ENCODE assay signal across 8 cellular contexts in the genomic region with DNA sequence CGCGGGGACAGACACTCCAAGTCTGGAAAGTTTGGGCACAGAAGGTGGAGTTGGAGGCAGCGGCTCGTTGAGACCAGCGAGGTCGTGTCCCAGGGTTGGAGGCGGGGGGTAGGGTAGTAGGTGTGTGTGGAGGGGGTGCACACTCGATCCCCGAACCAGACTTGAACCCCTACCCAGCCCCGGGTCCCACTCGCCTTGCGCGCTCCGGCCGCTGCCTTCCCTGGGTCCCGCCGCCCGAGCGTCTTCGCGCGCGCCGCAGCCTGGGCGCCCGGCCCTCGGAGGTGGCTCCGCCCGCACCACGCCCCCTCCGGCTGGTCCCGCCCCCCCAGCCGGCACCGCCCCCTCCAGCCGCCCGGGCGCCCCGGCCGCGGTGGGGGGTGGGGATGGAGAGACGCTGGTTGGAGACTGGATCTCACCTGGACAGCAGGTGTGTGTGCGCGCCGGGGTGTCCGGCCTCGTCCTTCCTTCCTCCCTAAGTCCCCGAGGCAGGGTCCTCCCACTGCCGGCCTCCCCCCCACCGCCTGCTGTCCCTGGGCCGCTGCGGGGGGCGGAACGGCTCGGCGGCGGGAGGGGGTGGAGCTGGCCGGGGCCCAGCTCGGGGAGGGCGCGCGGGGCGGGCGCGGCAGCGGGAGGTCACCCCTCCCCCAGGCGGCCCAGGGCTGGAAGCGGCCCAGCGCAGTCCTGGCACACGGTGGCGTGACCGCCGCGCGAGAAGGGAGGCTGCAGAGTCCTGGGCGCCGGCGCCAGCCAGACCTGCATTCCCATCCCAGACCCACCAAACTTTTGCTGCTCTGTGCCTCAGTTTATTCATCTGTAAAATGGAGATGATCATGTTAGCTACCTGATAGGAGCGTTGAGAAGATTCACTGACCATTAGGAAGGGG. TPM values are rescaled to one million over a fixed set of nuclear protein-coding genes. Genes with fewer than 3 reads are reported as not detected.
DNase-seq lines count a peak whose midpoint lies in the region; ATAC-seq and TF ChIP-seq lines count a peak whose summit lies in the region.

A gene (minus strand): TSS at position 255 of the 884 bp plus-strand sequence. CDS start 3,034 bp downstream, outside the sequence.

- H3K4me3 Mint-ChIP-seq in CD4-positive, CD25-positive, alpha-beta regulatory T cell: peak within 1 kb of the TSS; percentile 45 to 85 (median 80)
- H3K4me3 Mint-ChIP-seq in activated T-cell treated with anti-CD3 and anti-CD28 coated beads, Interleukin-2, amount 50 U/mL, for 4 hours: peak within 1 kb of the TSS; percentile 73

- no peaks in the 10 kb centered on the region for H3K27me3 ChIP-seq in CD4-positive, CD25-positive, alpha-beta regulatory T cell (ENCODE audit: control insufficient read depth, insufficient read depth, low read length)
- no peaks in the 10 kb centered on the region for H3K27me3 ChIP-seq in mucosa of rectum (ENCODE audit: control insufficient read depth in 2 of 2, insufficient read depth in 2 of 2, low read length in 2 of 2)

- peaks cover 22% of the 10 kb centered on the region for H3K4me1 ChIP-seq in CD4-positive, CD25-positive, alpha-beta regulatory T cell (ENCODE audit: control insufficient read depth, insufficient read depth, low read length, poor library complexity, severe bottlenecking)
- H3K4me1 ChIP-seq in mucosa of rectum (ENCODE audit: control insufficient read depth in 2 of 2, insufficient read depth in 2 of 2, low read length in 2 of 2): peaks cover 9 to 11% of the 10 kb centered on the region in 2 donors

- H3K9me3 Mint-ChIP-seq in CD4-positive, CD25-positive, alpha-beta regulatory T cell: no peaks in the 10 kb centered on the region
- no peaks in the 10 kb centered on the region for H3K9me3 Mint-ChIP-seq in activated T-cell treated with anti-CD3 and anti-CD28 coated beads, Interleukin-2, amount 50 U/mL, for 4 hours

- H3K36me3 Mint-ChIP-seq in CD4-positive, CD25-positive, alpha-beta regulatory T cell: no peaks in the 10 kb centered on the region
- no peaks in the 10 kb centered on the region for H3K36me3 Mint-ChIP-seq in activated T-cell treated with anti-CD3 and anti-CD28 coated beads, Interleukin-2, amount 50 U/mL, for 4 hours (ENCODE audit: insufficient read depth)

- peak within 1 kb of the TSS in 1 of 3 donors; percentile 64 for H3K27ac Mint-ChIP-seq in CD4-positive, CD25-positive, alpha-beta regulatory T cell

- H3K4me3 ChIP-seq in CD4-positive, CD25-positive, alpha-beta regulatory T cell (ENCODE audit: low read depth, low read length): no peak within 1 kb of the TSS
- peak within 1 kb of the TSS; percentile 82 to 84 for H3K4me3 ChIP-seq in mucosa of rectum (ENCODE audit: low read length in 2 of 2)

- peak; percentile 82 to 88 for ATAC-seq in CD4-positive, CD25-positive, alpha-beta regulatory T cell (ENCODE audit: low read depth in 2 of 2)
- ATAC-seq in GM19455 (IDR thresholded peaks at IDR 0.05; ENCODE audit: unreplicated experiment): peak; percentile 74
- peak; percentile 95 to 96 for ATAC-seq in activated T-cell treated with anti-CD3 and anti-CD28 coated beads, Interleukin-2, amount 50 U/mL, for 4 hours

- H3K27me3 Mint-ChIP-seq in CD4-positive, CD25-positive, alpha-beta regulatory T cell: peaks cover 4% of the 10 kb centered on the region
- H3K27me3 Mint-ChIP-seq in activated T-cell treated with anti-CD3 and anti-CD28 coated beads, Interleukin-2, amount 50 U/mL, for 4 hours (ENCODE audit: low read depth): peaks cover 15% of the 10 kb centered on the region

- DNase-seq in CD4-positive, CD25-positive, alpha-beta regulatory T cell: peak; percentile 59 to 71 (median 65)
- DNase-seq in HT1080 (ENCODE audit: low read depth): peak; percentile 60
- DNase-seq in OCI-M1 (lab: John Stamatoyannopoulos, UW): peak; percentile 99
- DNase-seq in activated T-cell treated with anti-CD3 and anti-CD28 coated beads, Interleukin-2, amount 50 U/mL, for 4 hours: peak; percentile 62
- peak; percentile 90 to 95 for DNase-seq in erythroblast (lab: John Stamatoyannopoulos, UW)
- peak; percentile 42 to 43 for DNase-seq in stimulated activated CD8-positive, alpha-beta memory T cell treated with anti-CD3 and anti-CD28 coated beads, Interleukin-4, amount 100 ng/mL, for 4 hours (ENCODE audit: low read depth in 2 of 2, low spot score in 1 of 2)

- no peaks in the 10 kb centered on the region for H3K36me3 ChIP-seq in CD4-positive, CD25-positive, alpha-beta regulatory T cell (ENCODE audit: control insufficient read depth, insufficient read depth, low read length)
- peaks cover 3 to 5% of the 10 kb centered on the region in 2 donors for H3K36me3 ChIP-seq in mucosa of rectum (ENCODE audit: control insufficient read depth in 2 of 2, insufficient read depth in 2 of 2, low read length in 2 of 2)

- no peak within 1 kb of the TSS for H3K27ac ChIP-seq in CD4-positive, CD25-positive, alpha-beta regulatory T cell (ENCODE audit: insufficient read depth, low read length, poor library complexity, severe bottlenecking)
- peak within 1 kb of the TSS; percentile 87 to 91 for H3K27ac ChIP-seq in mucosa of rectum (ENCODE audit: low read depth in 2 of 2, low read length in 2 of 2)

- peaks cover 0 to 9% (median 0%) of the 10 kb centered on the region in 4 donors for H3K4me1 Mint-ChIP-seq in CD4-positive, CD25-positive, alpha-beta regulatory T cell
- H3K4me1 Mint-ChIP-seq in activated T-cell treated with anti-CD3 and anti-CD28 coated beads, Interleukin-2, amount 50 U/mL, for 4 hours (ENCODE audit: low read depth): peaks cover 13% of the 10 kb centered on the region

- peak within 1 kb of the TSS; percentile 72 to 81 for H3K9ac ChIP-seq in mucosa of rectum (ENCODE audit: low read depth in 1 of 2, low read length in 2 of 2)

- H3K9me3 ChIP-seq in CD4-positive, CD25-positive, alpha-beta regulatory T cell (ENCODE audit: control insufficient read depth in 2 of 2, low read length in 2 of 2): no peaks in the 10 kb centered on the region
- no peaks in the 10 kb centered on the region for H3K9me3 ChIP-seq in mucosa of rectum (ENCODE audit: control insufficient read depth in 2 of 2, low read length in 2 of 2)

- peak; percentile 57 for TF ChIP-seq POLR2A in erythroblast (IDR thresholded peaks at IDR 0.05; ENCODE audit: low read length)

RNA-seq across cellular contexts. Expression of the gene that starts here (rescaled TPM):
- 0.74 TPM for total RNA-seq in CD4-positive, CD25-positive, alpha-beta regulatory T cell
- under 1 TPM in 3 of 4 donors, not detected in 1; 0.16 to 0.52 (median 0.29) TPM for polyA plus RNA-seq in CD4-positive, CD25-positive, alpha-beta regulatory T cell
- total RNA-seq in HT1080 (2014; rRNA removed; shearing (Covaris generic)): 54.3 and 73.5 TPM in 2 replicates
- polyA plus RNA-seq in HT1080 (2015; cell fraction: cytosol; rRNA removed): 33.1 and 44.0 TPM in 2 replicates
- polyA plus RNA-seq in HT1080 (2015; cell fraction: nucleus; rRNA removed): 58.2 and 70.0 TPM in 2 replicates
- total RNA-seq in activated T-cell treated with anti-CD3 and anti-CD28 coated beads, Interleukin-2, amount 50 U/mL, for 4 hours: under 1 TPM; 0.58 to 0.96 (median 0.92) TPM

Comparison
In these comparisons a context has a peak if more than half of its experiments do, and no peak if none do; other contexts are left out.
1. RNA of the gene that starts here (total RNA-seq): 54.3 to 73.5 TPM in HT1080; 0.58 to 0.96 TPM in activated T-cell treated with anti-CD3 and anti-CD28 coated beads, Interleukin-2, amount 50 U/mL, for 4 hours and 0.74 TPM in CD4-positive, CD25-positive, alpha-beta regulatory T cell (single experiment); every median in the first group is over 10 times any median in the second.
2. Peak in DNase-seq and ATAC-seq in CD4-positive, CD25-positive, alpha-beta regulatory T cell; RNA of the gene not detected or under 1 TPM.
3. Peak in DNase-seq and ATAC-seq in activated T-cell treated with anti-CD3 and anti-CD28 coated beads, Interleukin-2, amount 50 U/mL, for 4 hours; RNA of the gene not detected or under 1 TPM.
4. DNase-seq: peak in every context shown above with its lines; median percentile 99 in OCI-M1; 92 in erythroblast; 65 in CD4-positive, CD25-positive, alpha-beta regulatory T cell; 62 in activated T-cell treated with anti-CD3 and anti-CD28 coated beads, Interleukin-2, amount 50 U/mL, for 4 hours; 60 in HT1080; 42 in stimulated activated CD8-positive, alpha-beta memory T cell treated with anti-CD3 and anti-CD28 coated beads, Interleukin-4, amount 100 ng/mL, for 4 hours.
5. Peak in every context shown above with its lines, with median percentiles within 50 percentile points of each other: ATAC-seq.